Comparison of ENCODE assay signal across 8 cellular contexts in the genomic region with DNA sequence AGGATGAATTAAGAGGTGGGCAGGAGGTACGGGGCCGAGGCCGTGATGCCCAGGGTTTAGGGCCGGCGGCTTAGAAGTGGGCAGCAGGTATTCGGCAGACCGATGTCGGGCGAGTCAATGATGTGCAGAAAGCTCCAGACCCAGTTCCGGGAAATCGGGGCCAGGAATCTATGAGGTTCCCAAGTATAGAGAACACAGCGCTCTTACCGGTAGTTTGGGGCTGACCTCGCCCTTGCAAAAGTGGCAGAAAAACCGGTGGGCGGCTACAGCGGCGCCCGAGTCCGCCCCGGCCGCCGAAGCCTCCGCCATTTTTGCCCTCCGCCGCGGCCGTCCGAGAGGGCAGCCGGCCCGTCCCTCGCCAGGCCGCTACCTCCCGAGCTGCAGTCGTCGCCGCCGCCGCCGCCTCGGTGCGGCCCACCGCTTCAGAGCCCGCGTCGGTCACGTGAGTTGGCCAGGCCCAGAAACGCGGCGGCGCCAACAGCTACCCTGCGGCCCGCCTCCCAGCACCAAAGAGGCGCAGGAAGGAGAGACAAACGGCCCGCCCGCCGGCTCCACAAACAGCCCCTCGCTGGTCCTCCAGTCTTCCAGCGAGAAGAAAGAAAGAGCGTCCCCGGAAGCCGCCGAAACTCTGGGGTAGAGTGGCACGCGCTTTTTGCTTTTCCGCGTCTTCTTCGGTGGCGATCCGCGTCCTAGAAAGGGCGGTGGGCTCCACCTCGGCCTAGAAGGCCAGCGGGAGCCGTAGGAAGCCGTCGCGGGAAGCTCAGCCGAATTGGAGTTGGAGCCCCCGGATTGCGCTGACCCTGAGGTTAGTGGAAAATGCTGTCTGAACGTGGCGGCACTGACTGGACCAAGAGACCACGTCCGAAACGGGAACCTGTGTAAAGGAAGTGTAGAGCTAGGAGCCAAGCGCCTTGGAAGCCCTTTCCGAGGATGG. TPM values are rescaled to one million over a fixed set of nuclear protein-coding genes. Genes with fewer than 3 reads are reported as not detected.
DNase-seq lines count a peak whose midpoint lies in the region; ATAC-seq and TF ChIP-seq lines count a peak whose summit lies in the region.

A gene with protein sequence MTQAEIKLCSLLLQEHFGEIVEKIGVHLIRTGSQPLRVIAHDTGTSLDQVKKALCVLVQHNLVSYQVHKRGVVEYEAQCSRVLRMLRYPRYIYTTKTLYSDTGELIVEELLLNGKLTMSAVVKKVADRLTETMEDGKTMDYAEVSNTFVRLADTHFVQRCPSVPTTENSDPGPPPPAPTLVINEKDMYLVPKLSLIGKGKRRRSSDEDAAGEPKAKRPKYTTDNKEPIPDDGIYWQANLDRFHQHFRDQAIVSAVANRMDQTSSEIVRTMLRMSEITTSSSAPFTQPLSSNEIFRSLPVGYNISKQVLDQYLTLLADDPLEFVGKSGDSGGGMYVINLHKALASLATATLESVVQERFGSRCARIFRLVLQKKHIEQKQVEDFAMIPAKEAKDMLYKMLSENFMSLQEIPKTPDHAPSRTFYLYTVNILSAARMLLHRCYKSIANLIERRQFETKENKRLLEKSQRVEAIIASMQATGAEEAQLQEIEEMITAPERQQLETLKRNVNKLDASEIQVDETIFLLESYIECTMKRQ (plus strand): TSS at position 636 of the 934 bp plus-strand sequence. CDS start 1,577 bp downstream, outside the sequence.
RNF115 (minus strand) TSS at position 531 of the 934 bp plus-strand sequence; CDS start at position 309, 222 bp downstream.

- peaks cover 36% of the 10 kb centered on the region for H3K36me3 ChIP-seq in RWPE2 (ENCODE audit: low read depth)

- H3K27me3 ChIP-seq in RWPE2 (ENCODE audit: insufficient read depth, poor library complexity, severe bottlenecking), result no peaks in the 10 kb centered on the region

- H3K27ac ChIP-seq in RWPE2 (ENCODE audit: poor library complexity, severe bottlenecking), result peak within 1 kb of the TSS; percentile 73

- no peaks in the 10 kb centered on the region for H3K9me3 Mint-ChIP-seq in activated T-helper 17 cell treated with anti-CD3 and anti-CD28 coated beads, Interleukin-2, amount 50 U/mL, for 72 hours
- H3K9me3 Mint-ChIP-seq in naive thymus-derived CD8-positive, alpha-beta T cell, result no peaks in the 10 kb centered on the region

- peak within 1 kb of the TSS; percentile 62 for H3K4me3 ChIP-seq in RWPE2 (ENCODE audit: severe bottlenecking)
- H3K4me3 ChIP-seq in fibroblast of mammary gland (ENCODE audit: control insufficient read depth, low read depth, low read length), result peak within 1 kb of the TSS; percentile 99

- H3K4me1 Mint-ChIP-seq in activated T-helper 17 cell treated with anti-CD3 and anti-CD28 coated beads, Interleukin-2, amount 50 U/mL, for 72 hours, result peaks cover 21% of the 10 kb centered on the region
- peaks cover 15 to 40% (median 22%) of the 10 kb centered on the region in 4 donors for H3K4me1 Mint-ChIP-seq in naive thymus-derived CD8-positive, alpha-beta T cell

- H3K9me3 ChIP-seq in RWPE2 (ENCODE audit: severe bottlenecking), result no peaks in the 10 kb centered on the region

- peaks cover 34% of the 10 kb centered on the region for H3K36me3 Mint-ChIP-seq in activated T-helper 17 cell treated with anti-CD3 and anti-CD28 coated beads, Interleukin-2, amount 50 U/mL, for 72 hours (ENCODE audit: low read depth)
- peaks cover 0 to 38% (median 15%) of the 10 kb centered on the region in 3 donors for H3K36me3 Mint-ChIP-seq in naive thymus-derived CD8-positive, alpha-beta T cell

- POLR2A ChIA-PET in naive thymus-derived CD8-positive, alpha-beta T cell (lab: Charles Lee), result interaction anchor here (0.7 to 3.3 kb wide), 10 partner anchors 19 to 214 kb away, joined by 3 to 22 read pairs (median 6); partner anchors contain the start of genes ANKRD34A, NUDT17, PEX11B and PIAS3

- no peaks in the 10 kb centered on the region for H3K27me3 Mint-ChIP-seq in activated T-helper 17 cell treated with anti-CD3 and anti-CD28 coated beads, Interleukin-2, amount 50 U/mL, for 72 hours
- H3K27me3 Mint-ChIP-seq in naive thymus-derived CD8-positive, alpha-beta T cell, result no peaks in the 10 kb centered on the region

- peak within 1 kb of the TSS; percentile 92 for H3K4me3 Mint-ChIP-seq in activated T-helper 17 cell treated with anti-CD3 and anti-CD28 coated beads, Interleukin-2, amount 50 U/mL, for 72 hours
- peak within 1 kb of the TSS; percentile 96 to 99 (median 97) for H3K4me3 Mint-ChIP-seq in naive thymus-derived CD8-positive, alpha-beta T cell

- H3K27ac Mint-ChIP-seq in activated T-helper 17 cell treated with anti-CD3 and anti-CD28 coated beads, Interleukin-2, amount 50 U/mL, for 72 hours, result peak within 1 kb of the TSS; percentile 96
- H3K27ac Mint-ChIP-seq in naive thymus-derived CD8-positive, alpha-beta T cell, result peak within 1 kb of the TSS; percentile 91 to 98 (median 97)

- DNase-seq in Daoy (ENCODE audit: low read depth) (peak; percentile 95), H4 (ENCODE audit: low spot score) (peak; percentile 81), LoVo (ENCODE audit: low spot score) (peak; percentile 88), RWPE2 (ENCODE audit: low spot score) (peak; percentile 84), fibroblast of mammary gland (ENCODE audit: low read depth) (peak; percentile 88)
- peak; percentile 79 to 94 (median 84) for DNase-seq in naive thymus-derived CD8-positive, alpha-beta T cell
- DNase-seq in stimulated activated naive CD4-positive, alpha-beta T cell (lab: John Stamatoyannopoulos, UW), result peak; percentile 73 to 87 (median 80)

- TF ChIP-seq CTCF in RWPE2 (IDR thresholded peaks at IDR 0.05; ENCODE audit: poor library complexity, severe bottlenecking) (no peak), fibroblast of mammary gland (conservative IDR thresholded peaks at IDR 0.05; ENCODE audit: control insufficient read depth, insufficient read depth, low read depth, low read length) (no peak)

- peak; percentile 90 for ATAC-seq in RWPE2 (ENCODE audit: low read depth)
- ATAC-seq in activated T-helper 17 cell treated with anti-CD3 and anti-CD28 coated beads, Interleukin-2, amount 50 U/mL, for 72 hours (replicated peaks), result peak; percentile 71
- peak; percentile 95 to 96 for ATAC-seq in naive thymus-derived CD8-positive, alpha-beta T cell

- H3K4me1 ChIP-seq in RWPE2 (ENCODE audit: insufficient read depth, poor library complexity, severe bottlenecking), result peaks cover 8% of the 10 kb centered on the region

RNA-seq across cellular contexts. Expression of the first gene that starts in this region (rescaled TPM):
- 65.1 and 69.7 TPM in 2 replicates for total RNA-seq in Daoy (2014; rRNA removed; shearing (Covaris generic))
- 30.1 and 34.9 TPM in 2 replicates for total RNA-seq in H4 (2014; rRNA removed; shearing (Covaris generic))
- 10 to 100 TPM; 20.4 to 22.2 TPM for total RNA-seq in activated T-helper 17 cell treated with anti-CD3 and anti-CD28 coated beads, Interleukin-2, amount 50 U/mL, for 72 hours
- total RNA-seq in naive thymus-derived CD8-positive, alpha-beta T cell, result 10 to 100 TPM; 42.8 to 44.6 TPM
- polyA plus RNA-seq in naive thymus-derived CD8-positive, alpha-beta T cell, result 10 to 100 TPM; 40.2 to 54.5 (median 40.7) TPM

RNA-seq across cellular contexts. Expression of gene RNF115, which starts in this region (rescaled TPM):
- total RNA-seq in Daoy (2014; rRNA removed; shearing (Covaris generic)), result 7.2 and 8.9 TPM in 2 replicates
- 6.3 and 6.6 TPM in 2 replicates for total RNA-seq in H4 (2014; rRNA removed; shearing (Covaris generic))
- total RNA-seq in activated T-helper 17 cell treated with anti-CD3 and anti-CD28 coated beads, Interleukin-2, amount 50 U/mL, for 72 hours, result 1 to 10 TPM; 7.9 to 9.3 TPM
- 10 to 100 TPM; 16.3 to 18.9 TPM for total RNA-seq in naive thymus-derived CD8-positive, alpha-beta T cell
- 1 to 10 TPM; 5.8 to 6.6 (median 6.1) TPM for polyA plus RNA-seq in naive thymus-derived CD8-positive, alpha-beta T cell

Comparison
In these comparisons a context has a peak if more than half of its experiments do, and no peak if none do; other contexts are left out.
1. Peak in every context shown above with its lines: DNase-seq, ATAC-seq, H3K4me3 ChIP-seq and H3K27ac ChIP-seq.